ENCODE assay signal across 17 cellular contexts in the genomic region with DNA sequence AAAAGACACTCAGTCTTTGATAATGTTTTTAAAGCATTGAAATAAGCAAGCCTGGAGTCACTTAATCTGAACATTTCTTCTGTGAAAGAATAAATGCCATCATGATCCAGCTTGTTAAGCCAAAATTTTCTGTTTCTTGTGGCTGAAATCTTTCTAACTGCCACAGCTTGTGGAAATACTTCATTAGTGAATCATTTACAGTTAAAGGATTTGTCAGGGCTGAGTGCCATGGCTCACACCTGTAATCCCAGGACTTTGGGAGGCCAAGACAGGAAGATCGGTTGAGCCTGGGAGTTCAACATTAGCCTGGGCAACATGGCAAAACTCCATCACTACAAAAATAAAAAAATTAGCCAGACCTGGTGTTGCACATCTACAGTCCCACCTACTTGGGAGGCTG.
A peak's percentile ranks its signal among the peaks of the same experiment; 100 is the strongest.
DNase-seq lines count a peak whose midpoint lies in the region; ATAC-seq and TF ChIP-seq lines count a peak whose summit lies in the region.
"Had no signal": no experiment of that assay in that cellular context is flagged by ENCODE, and none has a peak within 500 bp of the region (broad histone marks: within the 10 kb centered on the region; RNA-seq: fewer than 3 reads in every experiment).

No MANE protein-coding gene starts in this region.

- no peak overlapping the region for H3K27ac Mint-ChIP-seq in neural progenitor cell
- H3K27ac Mint-ChIP-seq: CD14-positive monocyte had no signal

- DNase-seq in AG10803 (ENCODE audit: low read depth) (peak; percentile 13), PC-3 (peak; percentile 23), epithelial cell of esophagus (ENCODE audit: low read depth) (peak; percentile 71), osteoblast (ENCODE audit: insufficient read length, low spot score, missing footprints) (no peak), HT-29 (ENCODE audit: low spot score) (no peak), neural progenitor cell (ENCODE audit: low spot score) (no peak)
- DNase-seq: AML-193, H7, Karpas-422, NCI-H1105 treated with DMSO at 0.1 percent for 48 hours, NCI-H187, NCI-H345, NCI-H748 treated with DMSO at 0.1 percent for 48 hours, OCI-M1 had no signal

- no peaks in the 10 kb centered on the region for H3K27me3 Mint-ChIP-seq in neural progenitor cell (ENCODE audit: insufficient read depth, low read depth)

- BruUV-seq in PC-3 (replicated peaks; lab: Mats Ljungman, UMichigan), result no TSS peak

- intact Hi-C loops in PC-3 (cut with micrococcal nuclease), result no loop called here

- no peak for ATAC-seq in PC-3
- ATAC-seq in GM18907 (IDR thresholded peaks at IDR 0.05; ENCODE audit: unreplicated experiment), result no peak

- H3K9me2 ChIP-seq in PC-3 (replicated peaks; ENCODE audit: low read length), result no peaks in the 10 kb centered on the region

- H3K79me2 ChIP-seq in PC-3 (ENCODE audit: low read length) (no peaks in the 10 kb centered on the region), osteoblast (ENCODE audit: insufficient read depth, low read length) (no peaks in the 10 kb centered on the region), neural progenitor cell (ENCODE audit: low read depth) (no peaks in the 10 kb centered on the region)

- H3K4me1 ChIP-seq in PC-3 (ENCODE audit: insufficient read depth, low read length) (no peaks in the 10 kb centered on the region; the same call in 1 of the 2 replicates), osteoblast (ENCODE audit: insufficient read depth, low read length) (peaks cover 15% of the 10 kb centered on the region), neural progenitor cell (no peaks in the 10 kb centered on the region)

- peaks cover 6% of the 10 kb centered on the region for H3K4me1 Mint-ChIP-seq in neural progenitor cell
- H3K4me1 Mint-ChIP-seq: CD14-positive monocyte had no signal

- no peak overlapping the region for H3K4me2 ChIP-seq in PC-3 (ENCODE audit: low read length)
- no peak overlapping the region for H3K4me2 ChIP-seq in osteoblast (ENCODE audit: insufficient read depth, low read length)
- no peak overlapping the region for H3K4me2 ChIP-seq in neural progenitor cell

- H3F3A ChIP-seq in PC-3 (ENCODE audit: low read length, unreplicated experiment) (no peaks in the 10 kb centered on the region), neural progenitor cell (ENCODE audit: low read depth) (no peaks in the 10 kb centered on the region)

- no peaks in the 10 kb centered on the region for H3K36me3 Mint-ChIP-seq in neural progenitor cell
- H3K36me3 Mint-ChIP-seq: CD14-positive monocyte had no signal

- H3K9me3 Mint-ChIP-seq in neural progenitor cell, result peaks cover 20% of the 10 kb centered on the region

- H4K20me1 ChIP-seq in PC-3 (ENCODE audit: low read length) (no peaks in the 10 kb centered on the region), osteoblast (ENCODE audit: insufficient read depth, low read length) (no peaks in the 10 kb centered on the region), neural progenitor cell (ENCODE audit: low read depth) (no peaks in the 10 kb centered on the region)

- TF ChIP-seq CTCF in AG10803 (conservative IDR thresholded peaks at IDR 0.05; ENCODE audit: low read length) (no peak), PC-3 (conservative IDR thresholded peaks at IDR 0.05; ENCODE audit: low read depth, low read length) (no peak), epithelial cell of esophagus (IDR thresholded peaks at IDR 0.05; ENCODE audit: insufficient read depth, low read depth, low read length, missing control alignments) (no peak), osteoblast (IDR thresholded peaks at IDR 0.05; ENCODE audit: extremely low read depth, low read depth, low read length) (no peak), neural progenitor cell (IDR thresholded peaks at IDR 0.05) (no peak)

- POLR2A ChIA-PET in PC-3 (lab: Charles Lee; ENCODE audit: unreplicated experiment), result no interaction called here

- no peak overlapping the region for H3K9ac ChIP-seq in PC-3 (ENCODE audit: low read length)
- H3K9ac ChIP-seq in neural progenitor cell, result no peak overlapping the region

- CTCF ChIA-PET in PC-3 (lab: Charles Lee), result no interaction called here

- no peaks in the 10 kb centered on the region for H3K36me3 ChIP-seq in PC-3 (ENCODE audit: low read depth, low read length)
- H3K36me3 ChIP-seq in osteoblast (ENCODE audit: insufficient read depth, low read length), result no peaks in the 10 kb centered on the region
- H3K36me3 ChIP-seq in neural progenitor cell, result no peaks in the 10 kb centered on the region
- H3K36me3 ChIP-seq: SJSA1 had no signal

- H2AFZ ChIP-seq in PC-3 (ENCODE audit: low read length) (no peak overlapping the region), osteoblast (ENCODE audit: low read length) (peak overlapping the region; percentile 26), neural progenitor cell (replicated peaks) (no peak overlapping the region)

- no peaks in the 10 kb centered on the region for H3K27me3 ChIP-seq in PC-3 (ENCODE audit: low read length)
- no peaks in the 10 kb centered on the region for H3K27me3 ChIP-seq in osteoblast (ENCODE audit: insufficient read depth, low read length)
- H3K27me3 ChIP-seq in neural progenitor cell, result no peaks in the 10 kb centered on the region
- H3K27me3 ChIP-seq: SJSA1 had no signal

- H3K9me3 ChIP-seq in PC-3 (ENCODE audit: low read length) (no peaks in the 10 kb centered on the region), osteoblast (ENCODE audit: low read depth, low read length) (no peaks in the 10 kb centered on the region), neural progenitor cell (ENCODE audit: low read depth) (peaks cover 8% of the 10 kb centered on the region)

- H3K27ac ChIP-seq in PC-3 (ENCODE audit: low read length), result no peak overlapping the region
- H3K27ac ChIP-seq in osteoblast (ENCODE audit: low read depth, low read length), result no peak overlapping the region
- no peak overlapping the region for H3K27ac ChIP-seq in neural progenitor cell
- H3K27ac ChIP-seq: SJSA1 had no signal

- H3K4me3 ChIP-seq in AG10803 (ENCODE audit: low read length), result no peak overlapping the region
- H3K4me3 ChIP-seq in PC-3 (ENCODE audit: low read length), result no peak overlapping the region
- H3K4me3 ChIP-seq in epithelial cell of esophagus (ENCODE audit: low read length), result no peak overlapping the region
- no peak overlapping the region for H3K4me3 ChIP-seq in osteoblast (ENCODE audit: insufficient read depth, low read length)
- no peak overlapping the region for H3K4me3 ChIP-seq in neural progenitor cell
- H3K4me3 ChIP-seq: SJSA1 had no signal

- H3K4me3 Mint-ChIP-seq in neural progenitor cell, result no peak overlapping the region
- H3K4me3 Mint-ChIP-seq: CD14-positive monocyte had no signal

Comparison
In these comparisons a context has a peak if more than half of its experiments do, and no peak if none do; other contexts are left out.
1. DNase-seq: peak in AG10803 (single experiment), PC-3 (single experiment) and epithelial cell of esophagus (single experiment); none in osteoblast (single experiment), HT-29 (single experiment) and neural progenitor cell (single experiment).